20 cellular contexts compared by ENCODE assay signal in genomic region chr13:31110617-31111016, GRCh38. TPM values are rescaled to one million over a fixed set of nuclear protein-coding genes. Genes with fewer than 3 reads are reported as not detected.
DNase-seq lines count a peak whose midpoint lies in the region; ATAC-seq and TF ChIP-seq lines count a peak whose summit lies in the region.
"Had no signal": no experiment of that assay in that cellular context is flagged by ENCODE, and none has a peak within 500 bp of the region (broad histone marks: within the 10 kb centered on the region; RNA-seq: fewer than 3 reads in every experiment).

No MANE protein-coding gene starts in this region.

- H3K27me3 ChIP-seq in upper lobe of left lung, result no peaks in the 10 kb centered on the region

- peak overlapping the region; percentile 20 for H3K27ac Mint-ChIP-seq in dendritic cell treated with granulocyte-macrophage colony-stimulating factor and Interleukin-4, amounts not matched to agents 40 ng/mL and 50 ng/mL, for 4 days
- H3K27ac Mint-ChIP-seq: CD14-positive monocyte had no signal

- no peak for TF ChIP-seq CTCF in NB4 (IDR thresholded peaks at IDR 0.05; ENCODE audit: low read depth, low read length)
- TF ChIP-seq CTCF in upper lobe of left lung (IDR thresholded peaks at IDR 0.05), result no peak
- TF ChIP-seq CTCF in foreskin fibroblast (IDR thresholded peaks at IDR 0.05; ENCODE audit: low read depth, low read length), result no peak

- no peaks in the 10 kb centered on the region for H3K36me3 ChIP-seq in upper lobe of left lung
- H3K36me3 ChIP-seq: SJSA1 had no signal

- H3K27me3 Mint-ChIP-seq in dendritic cell treated with granulocyte-macrophage colony-stimulating factor and Interleukin-4, amounts not matched to agents 40 ng/mL and 50 ng/mL, for 4 days, result peaks cover 34% of the 10 kb centered on the region

- no peaks in the 10 kb centered on the region for H3K9me3 ChIP-seq in upper lobe of left lung
- H3K9me3 ChIP-seq: SJSA1 had no signal

- H3K9me3 Mint-ChIP-seq in dendritic cell treated with granulocyte-macrophage colony-stimulating factor and Interleukin-4, amounts not matched to agents 40 ng/mL and 50 ng/mL, for 4 days, result no peaks in the 10 kb centered on the region
- H3K9me3 Mint-ChIP-seq: CD14-positive monocyte; CD8-positive, alpha-beta memory T cell had no signal

- intact Hi-C loops in dendritic cell treated with granulocyte-macrophage colony-stimulating factor and Interleukin-4, amounts not matched to agents 40 ng/mL and 50 ng/mL, for 4 days (cut with micrococcal nuclease), result no loop called here
- intact Hi-C loops in sciatic nerve (cut with DNase I), result no loop called here

- peaks cover 17% of the 10 kb centered on the region for H3K4me1 Mint-ChIP-seq in dendritic cell treated with granulocyte-macrophage colony-stimulating factor and Interleukin-4, amounts not matched to agents 40 ng/mL and 50 ng/mL, for 4 days (ENCODE audit: low read depth)
- H3K4me1 Mint-ChIP-seq: CD14-positive monocyte; CD8-positive, alpha-beta memory T cell had no signal

- no peak overlapping the region for H3K4me3 Mint-ChIP-seq in dendritic cell treated with granulocyte-macrophage colony-stimulating factor and Interleukin-4, amounts not matched to agents 40 ng/mL and 50 ng/mL, for 4 days
- H3K4me3 Mint-ChIP-seq: CD14-positive monocyte; CD8-positive, alpha-beta memory T cell had no signal

- ATAC-seq in sciatic nerve (peak; percentile 16), upper lobe of left lung (ENCODE audit: low FRiP score in 2 of 2) (peak; percentile 9 to 11)

- WGBS in upper lobe of left lung, 2 donors, result 95 to 100% methylated on average over 1 to 10 of the region's 10 CpGs

- DNase-seq in NB4 (ENCODE audit: low read depth) (peak; percentile 15), sciatic nerve (ENCODE audit: low spot score) (no peak), upper lobe of left lung (no peak), C1 segment of cervical spinal cord (lab: John Stamatoyannopoulos, UW) (no peak), NCI-H226 (no peak), foreskin fibroblast (no peak)
- DNase-seq: Calu3; CD8-positive, alpha-beta memory T cell; DND-41; NCI-H1105 treated with DMSO at 0.1 percent for 48 hours; NCI-H146; NCI-H1930; NCI-H2107; NCI-H524 treated with DMSO at 0.1 percent for 48 hours; NCI-H774; Right ventricle myocardium superior; RPMI8226 had no signal

- no peaks in the 10 kb centered on the region for H3K4me1 ChIP-seq in upper lobe of left lung
- H3K4me1 ChIP-seq: SJSA1 had no signal

- no peak for TF ChIP-seq EP300 in upper lobe of left lung (IDR thresholded peaks at IDR 0.05)

- no peak overlapping the region for H3K27ac ChIP-seq in upper lobe of left lung
- H3K27ac ChIP-seq: SJSA1 had no signal

- no peaks in the 10 kb centered on the region for H3K36me3 Mint-ChIP-seq in dendritic cell treated with granulocyte-macrophage colony-stimulating factor and Interleukin-4, amounts not matched to agents 40 ng/mL and 50 ng/mL, for 4 days (ENCODE audit: low read depth)
- H3K36me3 Mint-ChIP-seq: CD14-positive monocyte; CD8-positive, alpha-beta memory T cell had no signal

- H3K4me3 ChIP-seq in NB4 (ENCODE audit: low read depth, low read length) (no peak overlapping the region), upper lobe of left lung (no peak overlapping the region), foreskin fibroblast (ENCODE audit: low read depth in 1 of 2, low read length in 2 of 2) (no peak overlapping the region)
- H3K4me3 ChIP-seq: SJSA1 had no signal

- TF ChIP-seq POLR2A in NB4 (IDR thresholded peaks at IDR 0.05; ENCODE audit: extremely low read depth, insufficient read length) (no peak), upper lobe of left lung (IDR thresholded peaks at IDR 0.05) (no peak)

RNA-seq across cellular contexts. Expression of gene HSPH1, which starts 51.1 kb away (rescaled TPM):
- total RNA-seq in sciatic nerve (52.4 TPM), upper lobe of left lung (10 to 100 TPM; 32.5 to 93.1 (median 53.2) TPM)
